Comparison of ENCODE assay signal across 1 cellular context in the genomic region with DNA sequence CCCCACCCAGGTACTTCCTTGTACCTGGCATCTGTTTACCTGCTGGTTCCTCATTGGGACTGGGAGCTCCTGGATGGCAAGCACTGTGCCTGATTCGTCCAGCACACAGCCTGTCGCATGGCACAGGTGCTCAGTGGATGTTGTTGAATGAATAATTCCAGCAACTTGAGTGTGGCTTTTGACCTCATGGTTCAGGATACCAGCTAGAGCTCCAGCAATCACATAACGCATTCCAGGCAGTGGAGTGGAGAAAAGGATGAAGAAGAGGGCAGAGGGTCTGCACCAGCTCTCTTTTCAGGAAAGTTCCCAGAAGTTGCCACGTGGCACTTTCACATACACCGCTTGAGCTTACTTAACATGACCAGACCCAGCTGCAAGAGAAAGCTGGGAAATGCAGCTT.
TF ChIP-seq lines count a peak whose summit lies in the region.

No MANE protein-coding gene starts in this region.

TF ChIP-seq in K562, 482 proteins besides CTCF, POLR2A, EP300 and RAD21:
- TF ChIP-seq, protein P1, sequence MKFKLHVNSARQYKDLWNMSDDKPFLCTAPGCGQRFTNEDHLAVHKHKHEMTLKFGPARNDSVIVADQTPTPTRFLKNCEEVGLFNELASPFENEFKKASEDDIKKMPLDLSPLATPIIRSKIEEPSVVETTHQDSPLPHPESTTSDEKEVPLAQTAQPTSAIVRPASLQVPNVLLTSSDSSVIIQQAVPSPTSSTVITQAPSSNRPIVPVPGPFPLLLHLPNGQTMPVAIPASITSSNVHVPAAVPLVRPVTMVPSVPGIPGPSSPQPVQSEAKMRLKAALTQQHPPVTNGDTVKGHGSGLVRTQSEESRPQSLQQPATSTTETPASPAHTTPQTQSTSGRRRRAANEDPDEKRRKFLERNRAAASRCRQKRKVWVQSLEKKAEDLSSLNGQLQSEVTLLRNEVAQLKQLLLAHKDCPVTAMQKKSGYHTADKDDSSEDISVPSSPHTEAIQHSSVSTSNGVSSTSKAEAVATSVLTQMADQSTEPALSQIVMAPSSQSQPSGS (CRISPR knock-in tag; IDR thresholded peaks at IDR 0.05), result no peak
- peak; percentile 86 for TF ChIP-seq RBM25 (IDR thresholded peaks at IDR 0.05; ENCODE audit: low read depth, low read length, severe bottlenecking)
TF ChIP-seq in K562: peak in this region for 1.
